8 cellular contexts compared by ENCODE assay signal in the genomic region with DNA sequence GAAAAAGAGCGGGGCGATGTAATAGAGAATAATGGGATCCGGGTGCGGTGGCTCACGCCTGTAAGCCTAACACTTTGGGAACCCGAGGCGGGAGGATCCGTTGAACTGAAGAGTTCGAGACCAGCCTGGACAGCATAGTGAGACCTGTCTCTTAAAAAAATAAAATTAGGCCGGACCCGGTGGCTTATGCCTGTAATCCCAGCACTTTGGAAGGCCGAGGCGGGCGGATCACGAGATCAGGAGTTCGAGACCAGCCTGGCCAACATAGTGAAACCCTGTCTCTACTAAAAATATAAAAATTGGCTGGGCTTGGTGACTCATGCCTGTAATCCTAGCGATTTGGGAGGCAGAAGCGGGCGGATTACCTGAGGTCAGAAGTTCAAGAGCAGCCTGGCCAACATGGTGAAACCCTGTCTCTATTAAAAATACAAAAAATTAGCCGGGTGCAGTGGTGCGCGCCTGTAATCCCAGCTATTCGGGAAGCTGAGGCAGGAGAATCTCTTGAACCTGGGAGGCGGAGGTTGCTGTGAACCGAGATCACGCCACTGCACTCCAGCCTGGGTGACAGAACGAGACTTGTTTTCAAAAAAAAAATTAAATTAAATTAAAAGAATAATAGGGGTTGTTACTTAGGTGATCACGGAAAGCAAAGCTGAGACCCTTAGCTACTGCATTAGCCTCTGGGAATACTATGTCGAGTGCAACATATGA. TPM values are rescaled to one million over a fixed set of nuclear protein-coding genes. Genes with fewer than 3 reads are reported as not detected.
DNase-seq lines count a peak whose midpoint lies in the region; FAIRE-seq and TF ChIP-seq lines count a peak whose summit lies in the region.
"Not testable (repeated sequence)": the region's sequence is repeated elsewhere in the genome, so short reads cannot be mapped to it uniquely, and the experiment has no call there.

No MANE protein-coding gene starts in this region.

- peak overlapping the region; percentile 78 for H3K27ac ChIP-seq in endothelial cell of umbilical vein (ENCODE audit: insufficient read depth, low read depth, low read length)
- peak overlapping the region; percentile 85 to 88 for H3K27ac ChIP-seq in kidney (ENCODE audit: low read depth in 2 of 2, low read length in 2 of 2)
- H3K27ac ChIP-seq in subcutaneous abdominal adipose tissue (ENCODE audit: low read depth, low read length), result peak overlapping the region; percentile 81

- H3K27me3 ChIP-seq in BJ (ENCODE audit: control insufficient read depth, insufficient read depth, low read length); adipocyte (replicated peaks; ENCODE audit: control insufficient read depth, insufficient read depth, low read length); endothelial cell of umbilical vein (ENCODE audit: control insufficient read depth in 2 of 2, insufficient read depth in 2 of 2, low read length in 2 of 2); neuron (ENCODE audit: insufficient read depth, low read length); subcutaneous abdominal adipose tissue (ENCODE audit: control insufficient read depth in 5 of 5, insufficient read depth in 4 of 5, low read length in 5 of 5): not testable (repeated sequence)

- not testable (repeated sequence) for BruUV-seq in endothelial cell of umbilical vein (replicated peaks; lab: Mats Ljungman, UMichigan)

- not testable (repeated sequence) for DNase-seq in BJ (ENCODE audit: low read depth); adipocyte (ENCODE audit: low read depth); endothelial cell of umbilical vein (ENCODE audit: low read depth, low spot score)
- DNase-seq in kidney, result peak; percentile 73

- H3K4me1 Mint-ChIP-seq in IgD-negative memory B cell, result peaks cover 29 to 39% (median 30%) of the 10 kb centered on the region in 3 donors
- peaks cover 32% of the 10 kb centered on the region for H3K4me1 Mint-ChIP-seq in T-helper 1 cell treated with Interleukin-12 subunit alpha and Interleukin-12 subunit beta and Interleukin-4 antibody, amounts not matched to agents 30 μg/mL and 1 μg/mL, for 36 hours (ENCODE audit: low read depth)

- intact Hi-C loops in endothelial cell of umbilical vein (cut with micrococcal nuclease), result loop anchor here (5.0 kb wide), 2 partner anchors 343 to 573 kb away; no protein-coding TSS in a partner anchor
- intact Hi-C loops in kidney (cut with DNase I), result not testable (repeated sequence)

- H3K4me3 ChIP-seq in BJ (ENCODE audit: low read depth, low read length) (peak overlapping the region; percentile 35), adipocyte (ENCODE audit: low read length) (peak overlapping the region; percentile 94), endothelial cell of umbilical vein (replicated peaks in 1 of 3; ENCODE audit: insufficient read depth in 1 of 3, low read depth in 1 of 3, low read length in 3 of 3) (peak overlapping the region in 1 of 3 experiments; percentile 7), kidney (ENCODE audit: low read length in 2 of 2) (peak overlapping the region; percentile 82 to 91), neuron (ENCODE audit: low read length) (peak overlapping the region; percentile 94), subcutaneous abdominal adipose tissue (ENCODE audit: low read depth in 1 of 5, low read length in 5 of 5) (peak overlapping the region; percentile 57 to 95 (median 91))

- dilution Hi-C loops in endothelial cell of umbilical vein (cut with MboI; ENCODE audit: extremely low pct_ligation_motif_present, low sequenced_read_pairs), result not testable (repeated sequence)

- H4K20me1 ChIP-seq in endothelial cell of umbilical vein (replicated peaks; ENCODE audit: control insufficient read depth, extremely low read depth, insufficient read depth, low read length), result peaks cover 11% of the 10 kb centered on the region

- not testable (repeated sequence) for H3K27me3 Mint-ChIP-seq in IgD-negative memory B cell; T-helper 1 cell treated with Interleukin-12 subunit alpha and Interleukin-12 subunit beta and Interleukin-4 antibody, amounts not matched to agents 30 μg/mL and 1 μg/mL, for 36 hours (ENCODE audit: low read depth)

- TF ChIP-seq CTCF in BJ (IDR thresholded peaks at IDR 0.05; ENCODE audit: insufficient read depth, low read depth, low read length); endothelial cell of umbilical vein (IDR thresholded peaks at IDR 0.05; ENCODE audit: extremely low read depth in 1 of 2, insufficient read depth in 1 of 2, low read depth in 1 of 2, low read length in 2 of 2); kidney (IDR thresholded peaks at IDR 0.05; ENCODE audit: borderline replicate concordance, extremely low read depth, insufficient read depth): not testable (repeated sequence)

- H2AFZ ChIP-seq in endothelial cell of umbilical vein (ENCODE audit: low read depth, low read length) (peak overlapping the region; percentile 91), neuron (ENCODE audit: low read depth, low read length) (peak overlapping the region; percentile 11)

- not testable (repeated sequence) for H3K9me3 ChIP-seq in adipocyte (ENCODE audit: control insufficient read depth, low read length); endothelial cell of umbilical vein (replicated peaks; ENCODE audit: control insufficient read depth, insufficient read depth, low read length); kidney (ENCODE audit: control insufficient read depth in 1 of 2, low read length in 2 of 2); neuron (ENCODE audit: low read length); subcutaneous abdominal adipose tissue (ENCODE audit: control insufficient read depth in 5 of 5, low read length in 5 of 5)

- peak overlapping the region; percentile 99 for H3K9ac ChIP-seq in adipocyte (ENCODE audit: low read length)
- H3K9ac ChIP-seq in endothelial cell of umbilical vein (replicated peaks; ENCODE audit: extremely low read depth, insufficient read depth, low read length), result peak overlapping the region; percentile 58
- peak overlapping the region; percentile 37 to 44 for H3K9ac ChIP-seq in kidney (ENCODE audit: low read length in 2 of 2)
- H3K9ac ChIP-seq in subcutaneous abdominal adipose tissue (ENCODE audit: low read length in 5 of 5), result peak overlapping the region; percentile 29 to 97 (median 51)

- POLR2A ChIA-PET in BJ (lab: Charles Lee), result not testable (repeated sequence)
- POLR2A ChIA-PET in endothelial cell of umbilical vein (lab: Charles Lee), result interaction anchor here (0.7 kb wide), 1 partner anchor 13 kb away, joined by 4 read pairs; no protein-coding TSS in a partner anchor

- not testable (repeated sequence) for TF ChIP-seq POLR2A in endothelial cell of umbilical vein (IDR thresholded peaks at IDR 0.05; ENCODE audit: low read depth, low read length)

- H3K4me2 ChIP-seq in endothelial cell of umbilical vein (ENCODE audit: insufficient read depth, low read length), result peak overlapping the region; percentile 62

- H3K27ac Mint-ChIP-seq in IgD-negative memory B cell, result peak overlapping the region; percentile 91 to 98 (median 97)
- H3K27ac Mint-ChIP-seq in T-helper 1 cell treated with Interleukin-12 subunit alpha and Interleukin-12 subunit beta and Interleukin-4 antibody, amounts not matched to agents 30 μg/mL and 1 μg/mL, for 36 hours, result peak overlapping the region; percentile 100

- H3K79me2 ChIP-seq in endothelial cell of umbilical vein (ENCODE audit: control insufficient read depth, insufficient read depth, low read length), result peaks cover 44% of the 10 kb centered on the region

- not testable (repeated sequence) for H3K36me3 Mint-ChIP-seq in IgD-negative memory B cell
- peaks cover 19% of the 10 kb centered on the region for H3K36me3 Mint-ChIP-seq in T-helper 1 cell treated with Interleukin-12 subunit alpha and Interleukin-12 subunit beta and Interleukin-4 antibody, amounts not matched to agents 30 μg/mL and 1 μg/mL, for 36 hours (ENCODE audit: low read depth)

- CTCF ChIA-PET in BJ (lab: Yijun Ruan, JAX), result interaction anchor here (1.1 kb wide), 1 partner anchor 103 kb away, joined by 3 read pairs; no protein-coding TSS in a partner anchor
- CTCF ChIA-PET in endothelial cell of umbilical vein (lab: Charles Lee), result interaction anchor here (1.0 to 1.2 kb wide), 2 partner anchors 10 to 711 kb away, joined by 5 read pairs; partner anchors contain the start of gene ERCC4

- not testable (repeated sequence) for H3K9me1 ChIP-seq in endothelial cell of umbilical vein (replicated peaks; ENCODE audit: control insufficient read depth, extremely low read depth, insufficient read depth, low read length)

- not testable (repeated sequence) for H3K36me3 ChIP-seq in BJ (ENCODE audit: control insufficient read depth, insufficient read depth, low read length); endothelial cell of umbilical vein (ENCODE audit: control insufficient read depth in 2 of 2, extremely low read depth in 1 of 2, insufficient read depth in 2 of 2, low read length in 2 of 2); kidney (ENCODE audit: control insufficient read depth in 1 of 2, insufficient read depth in 2 of 2, low read length in 2 of 2)
- H3K36me3 ChIP-seq in adipocyte (ENCODE audit: control insufficient read depth, insufficient read depth, low read length, severe bottlenecking) (peaks cover 23% of the 10 kb centered on the region), neuron (ENCODE audit: insufficient read depth, low read length) (peaks cover 20% of the 10 kb centered on the region), subcutaneous abdominal adipose tissue (ENCODE audit: control insufficient read depth in 5 of 5, insufficient read depth in 5 of 5, low read length in 5 of 5) (peaks cover 7 to 23% (median 13%) of the 10 kb centered on the region in 5 donors)

- peaks cover 42% of the 10 kb centered on the region for H3K4me1 ChIP-seq in adipocyte (ENCODE audit: control insufficient read depth, insufficient read depth, low read length)
- H3K4me1 ChIP-seq in endothelial cell of umbilical vein (ENCODE audit: control insufficient read depth, extremely low read depth, insufficient read depth, low read length), result peaks cover 27% of the 10 kb centered on the region
- H3K4me1 ChIP-seq in kidney (ENCODE audit: control insufficient read depth in 1 of 2, insufficient read depth in 1 of 2, low read depth in 1 of 2, low read length in 2 of 2), result peaks cover 20 to 24% of the 10 kb centered on the region in 2 donors
- peaks cover 26% of the 10 kb centered on the region for H3K4me1 ChIP-seq in neuron (ENCODE audit: insufficient read depth, low read length)
- peaks cover 3 to 53% (median 45%) of the 10 kb centered on the region in 5 donors for H3K4me1 ChIP-seq in subcutaneous abdominal adipose tissue (ENCODE audit: control insufficient read depth in 5 of 5, insufficient read depth in 5 of 5, low read length in 5 of 5)

- H3K4me3 Mint-ChIP-seq in IgD-negative memory B cell, result peak overlapping the region; percentile 90 to 100 (median 98)
- peak overlapping the region; percentile 100 for H3K4me3 Mint-ChIP-seq in T-helper 1 cell treated with Interleukin-12 subunit alpha and Interleukin-12 subunit beta and Interleukin-4 antibody, amounts not matched to agents 30 μg/mL and 1 μg/mL, for 36 hours

- H3K9me3 Mint-ChIP-seq in IgD-negative memory B cell; T-helper 1 cell treated with Interleukin-12 subunit alpha and Interleukin-12 subunit beta and Interleukin-4 antibody, amounts not matched to agents 30 μg/mL and 1 μg/mL, for 36 hours: not testable (repeated sequence)

- not testable (repeated sequence) for FAIRE-seq in endothelial cell of umbilical vein (lab: Jason Lieb, UNC); kidney (lab: Jason Lieb, UNC)

RNA-seq across cellular contexts. Expression of gene PARN, which starts 0.7 kb away (rescaled TPM):
- 18.5 and 31.9 TPM in 2 replicates for polyA plus RNA-seq in BJ (2011; rRNA removed)
- 12.1 and 13.5 TPM in 2 replicates for polyA minus RNA-seq in BJ (2011; rRNA and poly(A)+ RNA removed)
- 53.5 TPM for polyA plus RNA-seq in IgD-negative memory B cell
- 22.3 and 24.6 TPM in 2 replicates for total RNA-seq in endothelial cell of umbilical vein
- polyA plus RNA-seq in endothelial cell of umbilical vein, result 11.3 and 16.9 TPM in 2 replicates
- polyA plus RNA-seq in endothelial cell of umbilical vein (2011; cell fraction: cytosol; rRNA removed), result 18.7 and 21.9 TPM in 2 replicates
- 20.9 and 22.0 TPM in 2 replicates for polyA plus RNA-seq in endothelial cell of umbilical vein (2011; cell fraction: nucleus; rRNA removed)
- polyA plus RNA-seq in endothelial cell of umbilical vein (2012), result 25.2 and 28.6 TPM in 2 replicates
- polyA minus RNA-seq in endothelial cell of umbilical vein, result 22.6 and 28.7 TPM in 2 replicates
- 26.4 TPM for polyA minus RNA-seq in endothelial cell of umbilical vein (2011; cell fraction: cytosol; rRNA and poly(A)+ RNA removed)
- 30.9 and 41.0 TPM in 2 replicates for polyA minus RNA-seq in endothelial cell of umbilical vein (2011; cell fraction: nucleus; rRNA and poly(A)+ RNA removed)
- total RNA-seq in kidney, result 32.5 TPM
- polyA plus RNA-seq in kidney (ENCODE audit: insufficient read depth, low read depth, low replicate concordance), result 17.3 TPM

RNA-seq across cellular contexts. Expression of gene BFAR, which starts 2.0 kb away (rescaled TPM):
- polyA plus RNA-seq in BJ (2011; rRNA removed) (77.1 and 93.5 TPM in 2 replicates), IgD-negative memory B cell (46.3 TPM), endothelial cell of umbilical vein (49.8 and 57.3 TPM in 2 replicates), kidney (ENCODE audit: insufficient read depth, low read depth, low replicate concordance) (35.3 TPM)
- polyA minus RNA-seq in BJ (2011; rRNA and poly(A)+ RNA removed), result 39.0 and 55.3 TPM in 2 replicates
- total RNA-seq in endothelial cell of umbilical vein (73.5 and 84.6 TPM in 2 replicates), kidney (53.7 TPM)
- polyA plus RNA-seq in endothelial cell of umbilical vein (2011; cell fraction: cytosol; rRNA removed), result 73.8 and 77.1 TPM in 2 replicates
- 34.5 and 34.8 TPM in 2 replicates for polyA plus RNA-seq in endothelial cell of umbilical vein (2011; cell fraction: nucleus; rRNA removed)
- 87.7 and 98.5 TPM in 2 replicates for polyA plus RNA-seq in endothelial cell of umbilical vein (2012)
- 67.4 and 72.3 TPM in 2 replicates for polyA minus RNA-seq in endothelial cell of umbilical vein
- polyA minus RNA-seq in endothelial cell of umbilical vein (2011; cell fraction: cytosol; rRNA and poly(A)+ RNA removed), result 32.9 TPM
- polyA minus RNA-seq in endothelial cell of umbilical vein (2011; cell fraction: nucleus; rRNA and poly(A)+ RNA removed), result 32.8 and 33.5 TPM in 2 replicates

Comparison
In these comparisons a context has a peak if more than half of its experiments do, and no peak if none do; other contexts are left out.
1. H3K9ac ChIP-seq: peak in every context shown above with its lines; median percentile 99 in adipocyte; 58 in endothelial cell of umbilical vein; 51 in subcutaneous abdominal adipose tissue; 40 in kidney.